In genomic region chr5:131633830-131634229, GRCh38 we compare ENCODE assay signal across 8 cellular contexts. TPM values are rescaled to one million over a fixed set of nuclear protein-coding genes. Genes with fewer than 3 reads are reported as not detected.
DNase-seq lines count a peak whose midpoint lies in the region; ATAC-seq, FAIRE-seq and TF ChIP-seq lines count a peak whose summit lies in the region.

No MANE protein-coding gene starts in this region.

- DNase-seq in HT-29 (ENCODE audit: low spot score) (peak; percentile 14), K562 (ENCODE audit: extremely low read depth in 1 of 4, low spot score in 3 of 4) (peak in 1 of 4 experiments; percentile 38), AG20443 (ENCODE audit: low spot score) (no peak), NCI-H1105 treated with DMSO at 0.1 percent for 48 hours (lab: John Stamatoyannopoulos, UW) (no peak), NCI-H774 (lab: John Stamatoyannopoulos, UW) (no peak)
- no peak for DNase-seq in activated effector memory CD4-positive, alpha-beta T cell treated with Interleukin-2 at 50 U/mL for 16 hours

- ATAC-seq in K562, result no peak

- TF ChIP-seq CTCF in 22Rv1 (IDR thresholded peaks at IDR 0.05), result no peak
- TF ChIP-seq CTCF in K562 (IDR thresholded peaks at IDR 0.05 in 2 of 3, conservative IDR thresholded peaks at IDR 0.05 in 1 of 3; ENCODE audit: insufficient read depth in 2 of 3, low read depth in 1 of 3, low read length in 3 of 3), result no peak

- peaks cover 15% of the 10 kb centered on the region for H3K36me3 ChIP-seq in K562 (ENCODE audit: control insufficient read depth, insufficient read depth, low read length)

- POLR2A ChIA-PET in K562 (lab: Yijun Ruan, JAX), result interaction anchor here (1.1 to 1.8 kb wide), 2 partner anchors 10 to 165 kb away, joined by 3 to 5 read pairs; no protein-coding TSS in a partner anchor

- no TSS peak for BruUV-seq in K562 (replicated peaks; lab: Mats Ljungman, UMichigan)

- peaks cover 20% of the 10 kb centered on the region for H4K20me1 ChIP-seq in K562 (replicated peaks; ENCODE audit: control insufficient read depth, insufficient read depth, low read length)

- H3K79me2 ChIP-seq in K562 (ENCODE audit: control insufficient read depth, insufficient read depth, low read length), result peaks cover 62% of the 10 kb centered on the region

- H3K27ac ChIP-seq in 22Rv1, result peak overlapping the region; percentile 100
- H3K27ac ChIP-seq in K562 (ENCODE audit: extremely low read depth, low read depth, low read length), result peak overlapping the region; percentile 99

- H3K27me3 ChIP-seq in K562 (ENCODE audit: control insufficient read depth in 2 of 2, insufficient read depth in 2 of 2, low read length in 2 of 2), result no peaks in the 10 kb centered on the region
- no peaks in the 10 kb centered on the region for H3K27me3 ChIP-seq in mononuclear cell (ENCODE audit: insufficient read depth, low read length)

- peak overlapping the region; percentile 70 for H3K4me3 ChIP-seq in K562
- H3K4me3 ChIP-seq in mononuclear cell (ENCODE audit: low read length), result peak overlapping the region; percentile 90

- no peak for TF ChIP-seq POLR2A in K562 (conservative IDR thresholded peaks at IDR 0.05)

- FAIRE-seq in K562 (lab: Jason Lieb, UNC), result no peak

- no peak overlapping the region for H2AFZ ChIP-seq in K562 (ENCODE audit: low read depth, low read length)

- H3K9me3 ChIP-seq in K562 (replicated peaks; ENCODE audit: control insufficient read depth, insufficient read depth, low read depth, low read length), result no peaks in the 10 kb centered on the region
- H3K9me3 ChIP-seq in mononuclear cell (ENCODE audit: low read depth, low read length), result no peaks in the 10 kb centered on the region

- in situ Hi-C loops in K562 (cut with MboI), result no loop called here

- peaks cover 4% of the 10 kb centered on the region for H3K9me1 ChIP-seq in K562 (ENCODE audit: control insufficient read depth, insufficient read depth, low read length)

- intact Hi-C loops in K562 (cut with micrococcal nuclease), result loop anchor here (2.0 kb wide), 2 partner anchors 45 to 163 kb away; partner anchors contain the start of gene FNIP1

- TF ChIP-seq EP300 in K562 (IDR thresholded peaks at IDR 0.05; ENCODE audit: low read length), result no peak

- TF ChIP-seq RAD21 in K562 (CRISPR knock-in tag; conservative IDR thresholded peaks at IDR 0.05 in 1 of 2, IDR thresholded peaks at IDR 0.05 in 1 of 2), result no peak

- H3K4me2 ChIP-seq in K562 (ENCODE audit: insufficient read depth, low read length), result peak overlapping the region; percentile 99

- CTCF ChIA-PET in K562 (lab: Yijun Ruan, JAX; ENCODE audit: low intra/inter-chr PET ratio), result no interaction called here

- H3K4me1 ChIP-seq in K562 (replicated peaks in 1 of 2; ENCODE audit: control insufficient read depth in 2 of 2, insufficient read depth in 2 of 2, low read length in 2 of 2) (peaks cover 26 to 46% of the 10 kb centered on the region in 2 experiments; a peak in 4 of 5 replicates), mononuclear cell (ENCODE audit: insufficient read depth, low read length) (peaks cover 53% of the 10 kb centered on the region)

- WGBS in K562 (ENCODE audit: insufficient coverage, low coverage, missing lambda C conversion rate), result under 1% methylated on average over 5 of the region's 5 CpGs

- H3K9ac ChIP-seq in K562 (ENCODE audit: insufficient read depth in 1 of 2, low read depth in 2 of 2, low read length in 2 of 2), result peak overlapping the region in 1 of 2 experiments; percentile 92; a peak in 3 of 4 replicates

TF ChIP-seq in K562, 482 proteins besides CTCF, POLR2A, EP300 and RAD21 (continues in another document):
- TF ChIP-seq THRB (CRISPR knock-in tag; conservative IDR thresholded peaks at IDR 0.05), result no peak
- no peak for TF ChIP-seq ZSCAN29 (IDR thresholded peaks at IDR 0.05)
- TF ChIP-seq YY1 (IDR thresholded peaks at IDR 0.05; ENCODE audit: borderline replicate concordance in 1 of 3, control insufficient read depth in 1 of 3, extremely low read depth in 1 of 3, insufficient read depth in 3 of 3, insufficient read length in 1 of 3, insufficient replicate concordance in 2 of 3, low read depth in 1 of 3, low read length in 2 of 3), result peak in 1 of 3 experiments; percentile 17
- TF ChIP-seq ZNF644 (tag; IDR thresholded peaks at IDR 0.05; ENCODE audit: low read depth), result no peak
- no peak for TF ChIP-seq MCM2 (IDR thresholded peaks at IDR 0.05; ENCODE audit: low read depth)
- no peak for TF ChIP-seq GTF2E2 (tag; IDR thresholded peaks at IDR 0.05)
- no peak for TF ChIP-seq CREB5 (CRISPR knock-in tag; IDR thresholded peaks at IDR 0.05)
- TF ChIP-seq SRSF1 (IDR thresholded peaks at IDR 0.05; ENCODE audit: low read depth, low read length), result no peak
- TF ChIP-seq MBD2 (IDR thresholded peaks at IDR 0.05; ENCODE audit: borderline replicate concordance, low read depth), result no peak
- no peak for TF ChIP-seq SFPQ (IDR thresholded peaks at IDR 0.05; ENCODE audit: low read depth, low read length)
- no peak for TF ChIP-seq ILK (tag; IDR thresholded peaks at IDR 0.05; ENCODE audit: borderline replicate concordance, low read depth)
- TF ChIP-seq JUNB (CRISPR knock-in tag; conservative IDR thresholded peaks at IDR 0.05), result no peak

RNA-seq across cellular contexts. Expression of gene RAPGEF6, which starts 1.2 kb away (rescaled TPM):
- 7.3 and 7.4 TPM in 2 replicates for total RNA-seq in HT-29 (2014; rRNA removed; shearing (Covaris generic))
- total RNA-seq in K562 (2011; cell fraction: chromatin; rRNA removed; ENCODE audit: low replicate concordance), result 73.3 and 301 TPM in 2 replicates
- total RNA-seq in K562 (2011; cell fraction: nucleolus; rRNA removed), result 30.5 and 43.6 TPM in 2 replicates
- total RNA-seq in K562 (2011; cell fraction: nucleoplasm; rRNA removed), result 73.5 and 111 TPM in 2 replicates
- total RNA-seq in K562 (2014; rRNA removed), result 12.7 and 13.7 TPM in 2 replicates
- total RNA-seq in K562 (2014; rRNA removed; fragmentation: Illumina TruSeq; extraction: Trizol), result 23.4 and 24.9 TPM in 2 replicates
- total RNA-seq in K562 (2015; rRNA removed; fragmentation: Illumina TruSeq; extraction: Trizol), result 18.5 and 20.5 TPM in 2 replicates
- 16.8 and 17.7 TPM in 2 replicates for total RNA-seq in K562 (2021)
- 13.9 and 17.1 TPM in 2 replicates for polyA plus RNA-seq in K562 (2011; rRNA removed)
- polyA plus RNA-seq in K562 (2011; cell fraction: cytosol; rRNA removed), result 6.1 and 7.1 TPM in 2 replicates
- 20.9 and 22.2 TPM in 2 replicates for polyA plus RNA-seq in K562 (2011; cell fraction: nucleus; rRNA removed)
- polyA plus RNA-seq in K562 (2012), result 6.6 and 7.2 TPM in 2 replicates
- 9.9 and 10.9 TPM in 2 replicates for polyA plus RNA-seq in K562 (2014; fragmentation: Illumina TruSeq; extraction: Trizol)
- polyA plus RNA-seq in K562 (2014; fragmentation: Nextera tagmentation; extraction: Ambion mirVana), result 1 to 10 TPM; 2.7 to 3.6 TPM
- 7.7 and 12.5 TPM in 2 replicates for polyA plus RNA-seq in K562 (2014; rRNA removed)
- 163 and 185 TPM in 2 replicates for polyA minus RNA-seq in K562 (2011; rRNA and poly(A)+ RNA removed)
- polyA minus RNA-seq in K562 (2011; cell fraction: cytosol; rRNA and poly(A)+ RNA removed), result 19.0 and 22.0 TPM in 2 replicates
- polyA minus RNA-seq in K562 (2011; cell fraction: nucleus; rRNA and poly(A)+ RNA removed), result 56.8 and 88.0 TPM in 2 replicates
- 161 TPM for total RNA-seq in mononuclear cell
